In genomic region chr9:135989157-135989556, GRCh38 we compare ENCODE assay signal across 1 cellular context.
TF ChIP-seq lines count a peak whose summit lies in the region.

No MANE protein-coding gene starts in this region.

TF ChIP-seq in A549, 52 proteins besides CTCF, POLR2A, EP300 and RAD21 (continued from another document):
- TF ChIP-seq REST (IDR thresholded peaks at IDR 0.05) = no peak
- TF ChIP-seq HOXA7 (CRISPR knock-in tag; IDR thresholded peaks at IDR 0.05) = no peak
- TF ChIP-seq ZSCAN20 (CRISPR knock-in tag; IDR thresholded peaks at IDR 0.05) = no peak
- no peak for TF ChIP-seq JUN (IDR thresholded peaks at IDR 0.05)
- no peak for TF ChIP-seq ELK1 (IDR thresholded peaks at IDR 0.05; ENCODE audit: low read depth, low read length)
- no peak for TF ChIP-seq RARB (CRISPR knock-in tag; IDR thresholded peaks at IDR 0.05)
